Comparison of ENCODE assay signal across 19 cellular contexts in genomic region chr2:61478086-61478485, GRCh38. TPM values are rescaled to one million over a fixed set of nuclear protein-coding genes. Genes with fewer than 3 reads are reported as not detected.
DNase-seq lines count a peak whose midpoint lies in the region; ATAC-seq and TF ChIP-seq lines count a peak whose summit lies in the region.
"Had no signal": no experiment of that assay in that cellular context is flagged by ENCODE, and none has a peak within 500 bp of the region (broad histone marks: within the 10 kb centered on the region; RNA-seq: fewer than 3 reads in every experiment).

No MANE protein-coding gene starts in this region.

- peaks cover 84% of the 10 kb centered on the region for H3K36me3 ChIP-seq in OCI-LY7 (ENCODE audit: insufficient read depth, low read length)

- H3K27ac Mint-ChIP-seq in activated CD4-positive, alpha-beta memory T cell treated with anti-CD3 and anti-CD28 coated beads for 36 hours, result peak overlapping the region; percentile 8
- no peak overlapping the region for H3K27ac Mint-ChIP-seq in activated CD4-positive, alpha-beta memory T cell treated with anti-CD3 and anti-CD28 coated beads, Interleukin-2, amount 10 ng/mL, durations not matched to agents 7 days and 5 days

- H3K4me1 Mint-ChIP-seq in activated CD4-positive, alpha-beta memory T cell treated with anti-CD3 and anti-CD28 coated beads for 36 hours (ENCODE audit: low read depth), result no peaks in the 10 kb centered on the region
- H3K4me1 Mint-ChIP-seq in activated CD4-positive, alpha-beta memory T cell treated with anti-CD3 and anti-CD28 coated beads, Interleukin-2, amount 10 ng/mL, durations not matched to agents 7 days and 5 days, result no peaks in the 10 kb centered on the region

- H3K79me2 ChIP-seq in OCI-LY7 (ENCODE audit: insufficient read depth, low read depth, low read length), result peaks cover 19% of the 10 kb centered on the region; the same call in 1 of the 2 replicates

- no peaks in the 10 kb centered on the region for H3K9me3 ChIP-seq in OCI-LY7 (ENCODE audit: low read length)
- H3K9me3 ChIP-seq: BLaER1 treated with 17β-estradiol and CSF1 and Interleukin-3, amounts not matched to agents 10 nM and 100 nM; SK-N-SH had no signal

- no peak overlapping the region for H3K27ac ChIP-seq in OCI-LY7 (ENCODE audit: low read depth, low read length, poor library complexity, severe bottlenecking)
- H3K27ac ChIP-seq in dorsolateral prefrontal cortex, result peak overlapping the region in 51 of 59 donors; percentile 2 to 72 (median 44)

- POLR2A ChIA-PET in activated CD4-positive, alpha-beta memory T cell treated with anti-CD3 and anti-CD28 coated beads for 36 hours (lab: Charles Lee), result no interaction called here
- POLR2A ChIA-PET in activated CD4-positive, alpha-beta memory T cell treated with anti-CD3 and anti-CD28 coated beads, Interleukin-2, amount 10 ng/mL, durations not matched to agents 7 days and 5 days (lab: Charles Lee), result interaction anchor here (2.6 kb wide), 1 partner anchor 60 kb away, joined by 7 read pairs; the partner anchor contains the start of gene XPO1
- POLR2A ChIA-PET in OCI-LY7 (lab: Charles Lee), result interaction anchor here (0.7 to 0.9 kb wide), 2 partner anchors 71 to 78 kb away, joined by 3 to 4 read pairs; no protein-coding TSS in a partner anchor

- CTCF ChIA-PET in activated CD4-positive, alpha-beta memory T cell treated with anti-CD3 and anti-CD28 coated beads for 36 hours (lab: Charles Lee), result interaction anchor here (3.7 kb wide), 1 partner anchor 52 kb away, joined by 10 read pairs; no protein-coding TSS in a partner anchor
- CTCF ChIA-PET in activated CD4-positive, alpha-beta memory T cell treated with anti-CD3 and anti-CD28 coated beads, Interleukin-2, amount 10 ng/mL, durations not matched to agents 7 days and 5 days (lab: Charles Lee), result interaction anchor here (1.4 kb wide), 1 partner anchor 52 kb away, joined by 4 read pairs; no protein-coding TSS in a partner anchor
- CTCF ChIA-PET in OCI-LY7 (lab: Charles Lee; ENCODE audit: unreplicated experiment), result no interaction called here

- H3K27me3 ChIP-seq in dorsolateral prefrontal cortex, result no peaks in the 10 kb centered on the region
- H3K27me3 ChIP-seq: BLaER1 treated with 17β-estradiol and CSF1 and Interleukin-3, amounts not matched to agents 10 nM and 100 nM had no signal

- H3K9me3 Mint-ChIP-seq in activated CD4-positive, alpha-beta memory T cell treated with anti-CD3 and anti-CD28 coated beads for 36 hours, result no peaks in the 10 kb centered on the region
- no peaks in the 10 kb centered on the region for H3K9me3 Mint-ChIP-seq in activated CD4-positive, alpha-beta memory T cell treated with anti-CD3 and anti-CD28 coated beads, Interleukin-2, amount 10 ng/mL, durations not matched to agents 7 days and 5 days

- no peaks in the 10 kb centered on the region for H3K27me3 Mint-ChIP-seq in activated CD4-positive, alpha-beta memory T cell treated with anti-CD3 and anti-CD28 coated beads for 36 hours
- H3K27me3 Mint-ChIP-seq in activated CD4-positive, alpha-beta memory T cell treated with anti-CD3 and anti-CD28 coated beads, Interleukin-2, amount 10 ng/mL, durations not matched to agents 7 days and 5 days, result no peaks in the 10 kb centered on the region

- H3K36me3 Mint-ChIP-seq in activated CD4-positive, alpha-beta memory T cell treated with anti-CD3 and anti-CD28 coated beads for 36 hours, result peaks cover 25% of the 10 kb centered on the region
- peaks cover 51% of the 10 kb centered on the region for H3K36me3 Mint-ChIP-seq in activated CD4-positive, alpha-beta memory T cell treated with anti-CD3 and anti-CD28 coated beads, Interleukin-2, amount 10 ng/mL, durations not matched to agents 7 days and 5 days (ENCODE audit: low read depth)

- BruUV-seq in OCI-LY7 (replicated peaks; lab: Mats Ljungman, UMichigan), result TSS peak; percentile 90

- ATAC-seq in GM18511 (IDR thresholded peaks at IDR 0.05; ENCODE audit: unreplicated experiment), result no peak
- ATAC-seq: Right ventricle myocardium inferior had no signal

- H3K4me2 ChIP-seq in OCI-LY7 (ENCODE audit: low read length), result no peak overlapping the region
- H3K4me2 ChIP-seq: BLaER1 treated with 17β-estradiol and CSF1 and Interleukin-3, amounts not matched to agents 10 nM and 100 nM; SK-N-SH had no signal

- H4K20me1 ChIP-seq in OCI-LY7 (ENCODE audit: insufficient read depth, low read length), result no peaks in the 10 kb centered on the region

- H3K4me1 ChIP-seq in OCI-LY7 (ENCODE audit: insufficient read depth, low read length, poor library complexity, severe bottlenecking), result no peaks in the 10 kb centered on the region

- no peak overlapping the region for H3K4me3 Mint-ChIP-seq in activated CD4-positive, alpha-beta memory T cell treated with anti-CD3 and anti-CD28 coated beads for 36 hours
- H3K4me3 Mint-ChIP-seq in activated CD4-positive, alpha-beta memory T cell treated with anti-CD3 and anti-CD28 coated beads, Interleukin-2, amount 10 ng/mL, durations not matched to agents 7 days and 5 days, result no peak overlapping the region

- no peak for DNase-seq in activated CD4-positive, alpha-beta memory T cell treated with anti-CD3 and anti-CD28 coated beads for 36 hours
- no peak for DNase-seq in activated CD4-positive, alpha-beta memory T cell treated with anti-CD3 and anti-CD28 coated beads, Interleukin-2, amount 10 ng/mL, durations not matched to agents 7 days and 5 days
- DNase-seq in OCI-LY7 (ENCODE audit: low spot score), result no peak
- no peak for DNase-seq in dorsolateral prefrontal cortex
- DNase-seq in pons (ENCODE audit: low spot score), result peak; percentile 76
- DNase-seq in GM20000 (ENCODE audit: low spot score), result no peak
- DNase-seq in DMS53 treated with DMSO at 0.1 percent for 48 hours (lab: John Stamatoyannopoulos, UW; ENCODE audit: unreplicated experiment), result no peak
- DNase-seq: 8988T; COR-L47; DMS53; NCI-H146; NCI-H2107; NCI-H226; NCI-H526 treated with DMSO at 0.1 percent for 48 hours; NK-92 treated with Interleukin-12 subunit alpha and Interleukin-12 subunit beta, amount 100 ng/mL, for 24 hours; SK-N-SH had no signal

- H3K9me2 ChIP-seq in OCI-LY7 (ENCODE audit: insufficient read depth, low read length), result no peaks in the 10 kb centered on the region
- H3K9me2 ChIP-seq: SK-N-SH had no signal

- no peak overlapping the region for H3K4me3 ChIP-seq in OCI-LY7 (ENCODE audit: low read depth, low read length, poor library complexity, severe bottlenecking)
- peak overlapping the region in 1 of 59 donors; percentile 11 for H3K4me3 ChIP-seq in dorsolateral prefrontal cortex
- H3K4me3 ChIP-seq: BLaER1 treated with 17β-estradiol and CSF1 and Interleukin-3, amounts not matched to agents 10 nM and 100 nM had no signal

- no peak for TF ChIP-seq CTCF in OCI-LY7 (conservative IDR thresholded peaks at IDR 0.05; ENCODE audit: low read length)
- TF ChIP-seq CTCF in dorsolateral prefrontal cortex (IDR thresholded peaks at IDR 0.05 in 54 of 56, conservative IDR thresholded peaks at IDR 0.05 in 2 of 56; ENCODE audit: low read depth in 1 of 56, partially characterized antibody in 56 of 56), result no peak
- no peak for TF ChIP-seq CTCF in GM20000 (IDR thresholded peaks at IDR 0.05; ENCODE audit: extremely low read depth, missing control alignments)

- intact Hi-C loops in activated CD4-positive, alpha-beta memory T cell treated with anti-CD3 and anti-CD28 coated beads for 36 hours (cut with micrococcal nuclease), result no loop called here
- intact Hi-C loops in OCI-LY7 (cut with micrococcal nuclease; ENCODE audit: unreplicated experiment) (no loop called here), dorsolateral prefrontal cortex (cut with DNase I) (loop anchor here in 1 of 2 donors (10.0 kb wide), 6 partner anchors 157 to 407 kb away; partner anchors contain the start of genes CCT4 and FAM161A)

- H2AFZ ChIP-seq in OCI-LY7 (ENCODE audit: low read length), result no peak overlapping the region

RNA-seq across cellular contexts. Expression of gene USP34, which starts 7.2 kb away (rescaled TPM):
- total RNA-seq in activated CD4-positive, alpha-beta memory T cell treated with anti-CD3 and anti-CD28 coated beads for 36 hours, result 10 to 100 TPM; 61.1 to 69.4 TPM
- total RNA-seq in activated CD4-positive, alpha-beta memory T cell treated with anti-CD3 and anti-CD28 coated beads, Interleukin-2, amount 10 ng/mL, durations not matched to agents 7 days and 5 days, result 10 to 100 TPM; 77.5 to 79.4 TPM
- total RNA-seq in OCI-LY7 (2014; rRNA removed; shearing (Covaris generic)), result 147 and 192 TPM in 2 replicates
- total RNA-seq in OCI-LY7 (2022), result 340 and 344 TPM in 2 replicates
- total RNA-seq in dorsolateral prefrontal cortex, result 100 to 1,000 TPM; 122 to 224 (median 167) TPM
